Comparison of ENCODE assay signal across 8 cellular contexts in genomic region chr13:99281811-99282263, GRCh38. TPM values are rescaled to one million over a fixed set of nuclear protein-coding genes. Genes with fewer than 3 reads are reported as not detected.
DNase-seq lines count a peak whose midpoint lies in the region; ATAC-seq and TF ChIP-seq lines count a peak whose summit lies in the region.
"Had no signal": no experiment of that assay in that cellular context is flagged by ENCODE, and none has a peak within 500 bp of the region (broad histone marks: within the 10 kb centered on the region; RNA-seq: fewer than 3 reads in every experiment).

No MANE protein-coding gene starts in this region.

- peaks cover 0 to 100% (median 33%) of the 10 kb centered on the region in 12 donors for H3K4me1 ChIP-seq in heart left ventricle

- TF ChIP-seq CTCF in heart left ventricle (IDR thresholded peaks at IDR 0.05) = no peak

- no peaks in the 10 kb centered on the region for H3K27me3 ChIP-seq in heart left ventricle
- H3K27me3 ChIP-seq: SJSA1 had no signal

- H3K9me3 Mint-ChIP-seq in stimulated activated naive CD8-positive, alpha-beta T cell treated with anti-CD3 and anti-CD28 coated beads, Interleukin-15, amount 100 ng/mL, for 72 hours = no peaks in the 10 kb centered on the region

- H3K9me3 ChIP-seq in heart left ventricle = no peaks in the 10 kb centered on the region
- H3K9me3 ChIP-seq: SJSA1 had no signal

- H3K4me3 ChIP-seq in heart left ventricle = peak overlapping the region in 1 of 12 donors; percentile 21
- H3K4me3 ChIP-seq: SJSA1 had no signal

- H3K36me3 ChIP-seq in heart left ventricle = peaks cover 0 to 10% (median 0%) of the 10 kb centered on the region in 9 donors

- TF ChIP-seq POLR2A in heart left ventricle (IDR thresholded peaks at IDR 0.05) = no peak

- H3K27ac ChIP-seq in heart left ventricle = peak overlapping the region; percentile 9 to 91 (median 38)
- H3K27ac ChIP-seq: SJSA1 had no signal

- peaks cover 98% of the 10 kb centered on the region for H3K4me1 Mint-ChIP-seq in stimulated activated naive CD8-positive, alpha-beta T cell treated with anti-CD3 and anti-CD28 coated beads, Interleukin-15, amount 100 ng/mL, for 72 hours

- peak; percentile 62 for DNase-seq in activated CD4-positive, alpha-beta T cell treated with anti-CD3 and anti-CD28 coated beads for 48 hours
- DNase-seq in heart left ventricle (peak; percentile 42 to 76 (median 63)), NCI-H2227 treated with DMSO at 0.1 percent for 48 hours (lab: John Stamatoyannopoulos, UW) (no peak), A172 (ENCODE audit: low spot score) (no peak)
- DNase-seq in stimulated activated naive CD8-positive, alpha-beta T cell treated with anti-CD3 and anti-CD28 coated beads, Interleukin-15, amount 100 ng/mL, for 72 hours = peak in 1 of 2 donors; percentile 65

- WGBS in heart left ventricle, 4 donors = 83 to 94% (median 87%) methylated on average over 2 to 5 of the region's 5 CpGs

- no peaks in the 10 kb centered on the region for H3K27me3 Mint-ChIP-seq in stimulated activated naive CD8-positive, alpha-beta T cell treated with anti-CD3 and anti-CD28 coated beads, Interleukin-15, amount 100 ng/mL, for 72 hours

- intact Hi-C loops in heart left ventricle (cut with DNase I) = loop anchor here in 1 of 10 donors (10.0 kb wide), 1 partner anchor 103 kb away; no protein-coding TSS in a partner anchor

- ATAC-seq in GM19372 (IDR thresholded peaks at IDR 0.05; ENCODE audit: low read depth, unreplicated experiment) (peak; percentile 57), HG03108 (IDR thresholded peaks at IDR 0.05; ENCODE audit: unreplicated experiment) (peak; percentile 75), heart left ventricle (peak; percentile 21 to 84 (median 66))
- ATAC-seq in stimulated activated naive CD8-positive, alpha-beta T cell treated with anti-CD3 and anti-CD28 coated beads, Interleukin-15, amount 100 ng/mL, for 72 hours = peak; percentile 93

- H3K27ac Mint-ChIP-seq in stimulated activated naive CD8-positive, alpha-beta T cell treated with anti-CD3 and anti-CD28 coated beads, Interleukin-15, amount 100 ng/mL, for 72 hours = peak overlapping the region in 1 of 2 donors; percentile 41

- peak overlapping the region; percentile 33 to 36 for H3K4me3 Mint-ChIP-seq in stimulated activated naive CD8-positive, alpha-beta T cell treated with anti-CD3 and anti-CD28 coated beads, Interleukin-15, amount 100 ng/mL, for 72 hours

RNA-seq across cellular contexts. Expression of gene GPR18, which starts 23.7 kb away (rescaled TPM):
- total RNA-seq in heart left ventricle = 1 to 10 TPM in 1 of 9 donors, under 1 TPM in 1, not detected in 7; 0.34 to 1.1 TPM
- polyA plus RNA-seq in heart left ventricle = under 1 TPM in 1 of 2 donors, not detected in 1; 0.04 TPM
- total RNA-seq in A172 (2014; rRNA removed; shearing (Covaris generic)) = not detected in 2 replicates
- total RNA-seq: SJSA1 had no signal

RNA-seq across cellular contexts. Expression of gene GPR183, which starts 25.4 kb away (rescaled TPM):
- 1 to 10 TPM in 7 of 9 donors, under 1 TPM in 2; 0.69 to 7.6 (median 1.5) TPM for total RNA-seq in heart left ventricle
- 1 to 10 TPM in 1 of 2 donors, under 1 TPM in 1; 0.72 to 2.7 TPM for polyA plus RNA-seq in heart left ventricle
- not detected in 2 replicates for total RNA-seq in A172 (2014; rRNA removed; shearing (Covaris generic))

Comparison
In these comparisons a context has a peak if more than half of its experiments do, and no peak if none do; other contexts are left out.
1. DNase-seq: peak in activated CD4-positive, alpha-beta T cell treated with anti-CD3 and anti-CD28 coated beads for 48 hours (single experiment) and heart left ventricle (5 of 5); none in NCI-H2227 treated with DMSO at 0.1 percent for 48 hours (single experiment) and A172 (single experiment).
2. Peak in every context shown above with its lines, with median percentiles within 50 percentile points of each other: ATAC-seq.